In genomic region chr7:96224073-96224472, GRCh38 we compare ENCODE assay signal across 26 cellular contexts.
"Had no signal": no experiment of that assay in that cellular context is flagged by ENCODE, and none has a peak within 500 bp of the region (broad histone marks: within the 10 kb centered on the region; RNA-seq: fewer than 3 reads in every experiment).

No MANE protein-coding gene starts in this region.

- H3K27me3 ChIP-seq: adrenal gland, body of pancreas, brain microvascular endothelial cell, breast epithelium had no signal

- H3K27ac ChIP-seq: adrenal gland, body of pancreas, brain microvascular endothelial cell, breast epithelium, VCaP had no signal

- H3K4me1 ChIP-seq: body of pancreas had no signal

- DNase-seq: activated B cell treated with CpG ODN at 0.5 μM for 24 hours; activated CD4-positive, alpha-beta T cell treated with anti-CD3 and anti-CD28 coated beads for 4 hours; activated CD4-positive, alpha-beta T cell treated with anti-CD3 and anti-CD28 coated beads, Interleukin-2, amount 10 ng/mL, durations not matched to agents 24 days and 14 days; activated CD4-positive, alpha-beta T cell treated with anti-CD3 and anti-CD28 coated beads, Interleukin-2, amount 50 U/mL, for 1 hour; activated CD4-positive, alpha-beta T cell treated with anti-CD3 and anti-CD28 coated beads, Interleukin-2, amount 50 U/mL, for 4 hours; activated CD4-positive, CD25-positive, alpha-beta regulatory T cell treated with anti-CD3 and anti-CD28 coated beads, Interleukin-2, amount 50 U/mL, for 72 hours; activated CD8-positive, alpha-beta memory T cell treated with anti-CD3 and anti-CD28 coated beads, Interleukin-2, amount 50 U/mL, for 4 hours; activated effector memory CD4-positive, alpha-beta T cell treated with anti-CD3 and anti-CD28 coated beads, Interleukin-2, amount 50 U/mL, for 16 hours; activated gamma-delta T cell treated with Interleukin-2 at 50 U/mL for 16 hours; activated naive CD4-positive, alpha-beta T cell; activated naive CD4-positive, alpha-beta T cell treated with anti-CD3 and anti-CD28 coated beads, Interleukin-2, amount 50 U/mL, for 16 hours; activated T-cell treated with anti-CD3 and anti-CD28 coated beads for 4 hours; activated T-cell treated with anti-CD3 and anti-CD28 coated beads, Interleukin-2, amount 50 U/mL, for 1 hour; activated T-cell treated with anti-CD3 and anti-CD28 coated beads, Interleukin-2, amount 50 U/mL, for 4 hours; adrenal gland; amniotic stem cell; aorta; body of pancreas; central memory CD4-positive, alpha-beta T cell; T-helper 9 cell had no signal

- H3K4me3 ChIP-seq: adrenal gland, body of pancreas, breast epithelium had no signal

- FAIRE-seq: astrocyte, TTC549 had no signal

- ATAC-seq: activated T-helper 17 cell treated with anti-CD3 and anti-CD28 coated beads, Interleukin-2, amount 50 U/mL, for 72 hours; body of pancreas had no signal

- H3K9me3 ChIP-seq: adrenal gland, body of pancreas, breast epithelium had no signal

- H3K36me3 ChIP-seq: adrenal gland, brain microvascular endothelial cell, breast epithelium had no signal
